Comparison of ENCODE assay signal across 14 cellular contexts in the genomic region with DNA sequence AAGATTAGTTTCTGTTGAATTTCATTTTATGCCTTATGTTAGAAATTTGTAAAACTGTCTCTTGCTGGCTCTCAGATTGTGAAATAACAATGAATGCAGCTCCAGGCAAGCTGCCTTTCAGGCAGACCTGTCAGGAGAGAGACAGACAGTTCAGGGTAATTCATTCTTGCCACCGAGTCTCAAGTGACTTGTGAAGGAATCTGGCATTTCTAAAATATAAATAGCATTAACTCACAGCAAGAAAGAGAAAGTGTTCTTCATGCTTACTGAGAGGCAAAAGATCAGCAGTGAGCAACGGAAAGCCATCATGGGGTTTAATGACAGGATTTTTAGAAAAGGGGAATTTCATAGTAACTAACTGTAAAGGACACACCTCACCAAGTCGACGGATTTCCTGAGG.
DNase-seq lines count a peak whose midpoint lies in the region; ATAC-seq lines count a peak whose summit lies in the region.
"Had no signal": no experiment of that assay in that cellular context is flagged by ENCODE, and none has a peak within 500 bp of the region (broad histone marks: within the 10 kb centered on the region; RNA-seq: fewer than 3 reads in every experiment).

No MANE protein-coding gene starts in this region.

- DNase-seq in AG08396 (ENCODE audit: low spot score) = peak; percentile 7
- DNase-seq in astrocyte of the hippocampus (ENCODE audit: low read depth, low spot score) = peak; percentile 44
- peak; percentile 36 for DNase-seq in fibroblast of the conjunctiva (ENCODE audit: low read depth)
- DNase-seq in trophoblast cell = peak; percentile 25 to 53
- DNase-seq in activated naive CD4-positive, alpha-beta T cell treated with anti-CD3 and anti-CD28 coated beads, Interleukin-2, amount 50 U/mL, for 16 hours = no peak
- no peak for DNase-seq in activated CD4-positive, alpha-beta T cell treated with anti-CD3 and anti-CD28 coated beads, Interleukin-2, amount 50 U/mL, for 1 hour
- DNase-seq in SHP77 treated with DMSO at 0.1 percent for 48 hours (lab: John Stamatoyannopoulos, UW) = no peak
- no peak for DNase-seq in Right ventricle myocardium superior
- DNase-seq: activated T-cell treated with anti-CD3 and anti-CD28 coated beads, Interleukin-2, amount 50 U/mL, for 48 hours; DMS153; dorsolateral prefrontal cortex; left cardiac atrium; NCI-H1092 treated with DMSO at 0.1 percent for 48 hours; stimulated activated CD4-positive, alpha-beta T cell treated with anti-CD3 and anti-CD28 coated beads, Interleukin-4, amount 100 ng/mL, for 4 hours had no signal

- ATAC-seq in Right ventricle myocardium superior (ENCODE audit: poor library complexity) = no peak
- ATAC-seq: left cardiac atrium had no signal

- no peak overlapping the region for H4K8ac ChIP-seq in trophoblast cell (ENCODE audit: low read depth, low read length)

- H3K4me1 ChIP-seq in trophoblast cell (ENCODE audit: control insufficient read depth in 1 of 2, insufficient read depth in 2 of 2, low read length in 2 of 2) = peaks cover 0 to 2% of the 10 kb centered on the region in 2 experiments

- H3K23ac ChIP-seq in trophoblast cell (ENCODE audit: low read length) = no peak overlapping the region

- H2AK5ac ChIP-seq in trophoblast cell (ENCODE audit: low read length) = no peak overlapping the region

- H3K18ac ChIP-seq in trophoblast cell (ENCODE audit: low read length) = no peak overlapping the region

- H3K79me1 ChIP-seq in trophoblast cell (ENCODE audit: low read length) = no peaks in the 10 kb centered on the region

- no peak overlapping the region for H3K4me2 ChIP-seq in trophoblast cell (ENCODE audit: low read length)

- H4K12ac ChIP-seq in trophoblast cell (ENCODE audit: low read depth, low read length) = no peak overlapping the region

- H2BK12ac ChIP-seq in trophoblast cell (ENCODE audit: low read length) = no peak overlapping the region

- WGBS in trophoblast cell (ENCODE audit: extremely low coverage, insufficient coverage, insufficient read length) = no CpG with 5 or more reads among the region's 4 CpGs

- H2BK5ac ChIP-seq in trophoblast cell (ENCODE audit: low read depth, low read length, poor library complexity) = no peak overlapping the region

- no peaks in the 10 kb centered on the region for H3K27me3 ChIP-seq in trophoblast cell (ENCODE audit: insufficient read depth, low read length)

- no peak overlapping the region for H3K4me3 ChIP-seq in trophoblast cell (ENCODE audit: low read depth, low read length)
- H3K4me3 ChIP-seq: dorsolateral prefrontal cortex had no signal

- H2AFZ ChIP-seq in trophoblast cell (ENCODE audit: insufficient read depth, low read length, poor library complexity) = no peak overlapping the region

- no peak overlapping the region for H2BK120ac ChIP-seq in trophoblast cell (ENCODE audit: insufficient read depth, low read length, poor library complexity)

- H3K14ac ChIP-seq in trophoblast cell (ENCODE audit: low read length) = no peak overlapping the region

- H3K79me2 ChIP-seq in trophoblast cell (ENCODE audit: control insufficient read depth, insufficient read depth, low read length, poor library complexity) = no peaks in the 10 kb centered on the region

- no peak overlapping the region for H4K91ac ChIP-seq in trophoblast cell (ENCODE audit: low read depth, low read length)

- intact Hi-C loops in Right ventricle myocardium superior (cut with DNase I) = no loop called here

- H3K27ac ChIP-seq in trophoblast cell (ENCODE audit: low read depth, low read length) = peak overlapping the region; percentile 11
- H3K27ac ChIP-seq: dorsolateral prefrontal cortex had no signal

- no peak overlapping the region for H3K4ac ChIP-seq in trophoblast cell (ENCODE audit: low read depth, low read length)

- H3K9ac ChIP-seq in trophoblast cell (ENCODE audit: low read length) = no peak overlapping the region

- H3K36me3 ChIP-seq in trophoblast cell (ENCODE audit: control insufficient read depth in 1 of 2, insufficient read depth in 2 of 2, low read length in 2 of 2) = no peaks in the 10 kb centered on the region

- no peaks in the 10 kb centered on the region for H3K9me3 ChIP-seq in trophoblast cell (ENCODE audit: insufficient read depth, low read depth, low read length)

Comparison
In these comparisons a context has a peak if more than half of its experiments do, and no peak if none do; other contexts are left out.
1. DNase-seq: peak in AG08396 (single experiment), astrocyte of the hippocampus (single experiment), fibroblast of the conjunctiva (single experiment) and trophoblast cell (2 of 2); none in activated naive CD4-positive, alpha-beta T cell treated with anti-CD3 and anti-CD28 coated beads, Interleukin-2, amount 50 U/mL, for 16 hours (single experiment), activated CD4-positive, alpha-beta T cell treated with anti-CD3 and anti-CD28 coated beads, Interleukin-2, amount 50 U/mL, for 1 hour (single experiment), SHP77 treated with DMSO at 0.1 percent for 48 hours (single experiment) and Right ventricle myocardium superior (single experiment).